ENCODE assay signal across 29 cellular contexts in the genomic region with DNA sequence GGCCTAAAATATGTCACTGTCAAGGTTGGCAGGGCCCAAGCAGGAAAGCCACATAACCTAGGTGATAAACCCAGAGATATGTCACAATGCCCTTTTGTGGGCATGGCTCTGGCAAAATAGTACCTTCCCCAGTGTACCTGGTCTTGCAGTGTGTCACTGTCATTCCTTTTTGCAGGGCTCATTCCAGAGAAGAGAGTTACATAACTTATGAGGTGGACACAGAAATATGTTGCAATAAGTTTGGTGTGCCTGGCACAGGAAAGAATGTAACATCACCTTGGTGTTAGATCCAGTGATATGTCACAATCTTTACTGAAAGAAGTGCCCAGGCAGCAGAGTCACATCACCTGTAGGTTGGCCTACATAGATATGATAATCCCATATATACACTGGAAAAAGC.
"Had no signal": no experiment of that assay in that cellular context is flagged by ENCODE, and none has a peak within 500 bp of the region (broad histone marks: within the 10 kb centered on the region; RNA-seq: fewer than 3 reads in every experiment).

No MANE protein-coding gene starts in this region.

- H3K27me3 ChIP-seq: ascending aorta had no signal

- H3K4me3 ChIP-seq: ascending aorta had no signal

- FAIRE-seq: TTC549 had no signal

- H3K36me3 ChIP-seq: ascending aorta had no signal

- DNase-seq: activated CD4-positive, alpha-beta memory T cell treated with anti-CD3 and anti-CD28 coated beads, Interleukin-2, amount 10 ng/mL, durations not matched to agents 7 days and 5 days; activated CD4-positive, alpha-beta T cell treated with anti-CD3 and anti-CD28 coated beads for 1 hour; activated CD4-positive, alpha-beta T cell treated with anti-CD3 and anti-CD28 coated beads for 36 hours; activated CD4-positive, alpha-beta T cell treated with anti-CD3 and anti-CD28 coated beads for 48 hours; activated CD4-positive, alpha-beta T cell treated with anti-CD3 and anti-CD28 coated beads, Interleukin-2, amount 10 ng/mL, durations not matched to agents 7 days and 5 days; activated CD4-positive, alpha-beta T cell treated with anti-CD3 and anti-CD28 coated beads, Interleukin-2, amount 50 U/mL, for 48 hours; activated CD4-positive, CD25-positive, alpha-beta regulatory T cell; activated CD8-positive, alpha-beta memory T cell treated with anti-CD3 and anti-CD28 coated beads for 24 hours; activated CD8-positive, alpha-beta memory T cell treated with anti-CD3 and anti-CD28 coated beads, Interleukin-2, amount 10 ng/mL, durations not matched to agents 7 days and 5 days; activated CD8-positive, alpha-beta memory T cell treated with anti-CD3 and anti-CD28 coated beads, Interleukin-2, amount 50 U/mL, for 48 hours; activated CD8-positive, alpha-beta T cell treated with anti-CD3 and anti-CD28 coated beads, Interleukin-2, amount 10 ng/mL, durations not matched to agents 7 days and 5 days; activated effector memory CD4-positive, alpha-beta T cell treated with Interleukin-2 at 50 U/mL for 16 hours; activated gamma-delta T cell; activated naive CD4-positive, alpha-beta T cell treated with anti-CD3 and anti-CD28 coated beads, Interleukin-2, amount 10 ng/mL, durations not matched to agents 7 days and 5 days; activated naive CD4-positive, alpha-beta T cell treated with Interleukin-2 at 50 U/mL for 16 hours; activated naive CD8-positive, alpha-beta T cell treated with anti-CD3 and anti-CD28 coated beads, Interleukin-2, amount 10 ng/mL, durations not matched to agents 7 days and 5 days; activated naive CD8-positive, alpha-beta T cell treated with anti-CD3 and anti-CD28 coated beads, Interleukin-2, amount 50 U/mL, for 24 hours; activated T-cell treated with anti-CD3 and anti-CD28 coated beads, Interleukin-2, amount 50 U/mL, for 24 hours; activated T-cell treated with anti-CD3 and anti-CD28 coated beads, Interleukin-2, amount 50 U/mL, for 48 hours; amygdala; anterior cingulate cortex; central memory CD4-positive, alpha-beta T cell; T-helper 1 cell; T-helper 2 cell; T-helper 9 cell had no signal

- H3K4me1 ChIP-seq: ascending aorta had no signal

- H3K27ac ChIP-seq: ascending aorta, VCaP had no signal

- ATAC-seq: activated CD4-positive, alpha-beta T cell treated with anti-CD3 and anti-CD28 coated beads for 36 hours; activated CD4-positive, CD25-positive, alpha-beta regulatory T cell treated with anti-CD3 and anti-CD28 coated beads, Interleukin-2, amount 50 U/mL, for 24 hours; activated CD8-positive, alpha-beta memory T cell treated with anti-CD3 and anti-CD28 coated beads, Interleukin-2, amount 10 ng/mL, durations not matched to agents 7 days and 5 days; activated CD8-positive, alpha-beta T cell treated with anti-CD3 and anti-CD28 coated beads, Interleukin-2, amount 10 ng/mL, durations not matched to agents 7 days and 5 days; activated naive CD8-positive, alpha-beta T cell treated with anti-CD3 and anti-CD28 coated beads, Interleukin-2, amount 50 U/mL, for 24 hours had no signal

- H3K9me3 ChIP-seq: ascending aorta had no signal
